In the genomic region with DNA sequence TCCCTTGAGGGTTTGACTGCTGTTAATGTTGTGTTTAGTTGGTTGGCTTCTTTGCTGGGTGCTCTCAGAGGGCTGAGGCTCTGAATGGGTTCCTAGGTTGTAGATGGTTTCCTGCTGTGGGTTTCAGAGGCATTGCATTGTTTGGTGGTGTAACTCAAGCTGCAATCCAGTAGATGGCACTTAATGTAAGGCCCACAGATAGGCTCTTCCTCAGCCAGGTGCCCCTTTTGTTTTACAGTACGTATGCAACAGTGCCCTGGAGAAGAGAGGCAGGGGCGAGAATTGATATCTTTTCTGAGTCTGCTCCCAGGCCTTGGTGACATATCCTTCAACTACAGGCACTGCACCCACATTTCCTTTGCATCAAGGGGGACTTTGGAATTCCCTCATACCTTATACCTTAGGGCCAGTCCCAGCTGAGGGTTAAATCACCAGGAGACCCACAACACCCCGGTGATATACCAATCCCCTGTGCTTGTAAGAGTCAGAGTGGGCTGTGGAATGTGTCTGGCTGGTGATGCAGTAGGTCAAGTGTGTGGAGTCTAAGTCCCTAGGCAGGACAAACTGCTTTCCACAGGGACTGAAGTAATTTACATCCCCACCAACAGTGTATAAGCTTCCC, we compare ENCODE assay signal across 8 cellular contexts. TPM values are rescaled to one million over a fixed set of nuclear protein-coding genes. Genes with fewer than 3 reads are reported as not detected.
DNase-seq lines count a peak whose midpoint lies in the region; ATAC-seq and TF ChIP-seq lines count a peak whose summit lies in the region.

No MANE protein-coding gene starts in this region.

- H3K4me3 ChIP-seq in GM12864 (ENCODE audit: low read depth, low read length) (no peak overlapping the region), aorta (ENCODE audit: low read length in 2 of 2) (no peak overlapping the region)

- intact Hi-C loops in aorta (cut with DNase I), result no loop called here

- no peak overlapping the region for H3K27ac Mint-ChIP-seq in osteocyte (ENCODE audit: unreplicated experiment)

- H3K4me1 ChIP-seq in aorta (ENCODE audit: control insufficient read depth in 1 of 2, insufficient read depth in 2 of 2, low read length in 2 of 2), result no peaks in the 10 kb centered on the region

- peak; percentile 61 for TF ChIP-seq CTCF in GM12864 (IDR thresholded peaks at IDR 0.05; ENCODE audit: low read depth, low read length, missing control alignments)
- no peak for TF ChIP-seq CTCF in osteocyte (IDR thresholded peaks at IDR 0.05)

- peaks cover 64% of the 10 kb centered on the region for H3K27me3 Mint-ChIP-seq in osteocyte (ENCODE audit: unreplicated experiment)

- H3K9me3 Mint-ChIP-seq in osteocyte (ENCODE audit: unreplicated experiment), result no peaks in the 10 kb centered on the region

- WGBS in aorta, 2 donors, result 59 to 60% methylated on average over 3 of the region's 3 CpGs

- H3K27me3 ChIP-seq in aorta (ENCODE audit: control insufficient read depth in 1 of 2, insufficient read depth in 2 of 2, low read length in 1 of 2), result no peaks in the 10 kb centered on the region

- no peaks in the 10 kb centered on the region for H3K36me3 Mint-ChIP-seq in osteocyte (ENCODE audit: unreplicated experiment)

- no peaks in the 10 kb centered on the region for H3K9me3 ChIP-seq in aorta (ENCODE audit: control insufficient read depth, low read length)

- peak; percentile 25 for DNase-seq in GM12864 (ENCODE audit: low read depth)
- peak; percentile 35 for DNase-seq in OCI-M1 (lab: John Stamatoyannopoulos, UW)
- peak; percentile 15 for DNase-seq in left kidney (ENCODE audit: low read depth, low spot score)
- no peak for DNase-seq in aorta
- no peak for DNase-seq in GM19240 (ENCODE audit: insufficient read length, low spot score)
- DNase-seq in osteocyte (ENCODE audit: extremely low spot score, unreplicated experiment), result no peak

- H3K4me3 Mint-ChIP-seq in osteocyte (ENCODE audit: unreplicated experiment), result no peak overlapping the region

- H3K36me3 ChIP-seq in aorta (ENCODE audit: control insufficient read depth in 1 of 2, insufficient read depth in 2 of 2, low read length in 1 of 2), result no peaks in the 10 kb centered on the region

- H3K27ac ChIP-seq in aorta (ENCODE audit: low read depth in 1 of 2, low read length in 2 of 2), result no peak overlapping the region

- peak; percentile 61 for ATAC-seq in GM19468 (IDR thresholded peaks at IDR 0.05; ENCODE audit: extremely low read depth, unreplicated experiment)
- peak; percentile 84 for ATAC-seq in HG03442 (IDR thresholded peaks at IDR 0.05; ENCODE audit: unreplicated experiment)
- no peak for ATAC-seq in aorta (ENCODE audit: low FRiP score)

- H3K4me1 Mint-ChIP-seq in osteocyte (ENCODE audit: unreplicated experiment), result no peaks in the 10 kb centered on the region

RNA-seq across cellular contexts. Expression of gene UGT3A2, which starts 7.0 kb away (rescaled TPM):
- not detected for total RNA-seq in aorta
- polyA plus RNA-seq in aorta, result not detected
- not detected in 2 replicates for total RNA-seq in osteocyte

Comparison
In these comparisons a context has a peak if more than half of its experiments do, and no peak if none do; other contexts are left out.
1. DNase-seq: peak in GM12864 (single experiment), OCI-M1 (single experiment) and left kidney (single experiment); none in aorta (0 of 2), GM19240 (single experiment) and osteocyte (single experiment).